Comparison of ENCODE assay signal across 1 cellular context in the genomic region with DNA sequence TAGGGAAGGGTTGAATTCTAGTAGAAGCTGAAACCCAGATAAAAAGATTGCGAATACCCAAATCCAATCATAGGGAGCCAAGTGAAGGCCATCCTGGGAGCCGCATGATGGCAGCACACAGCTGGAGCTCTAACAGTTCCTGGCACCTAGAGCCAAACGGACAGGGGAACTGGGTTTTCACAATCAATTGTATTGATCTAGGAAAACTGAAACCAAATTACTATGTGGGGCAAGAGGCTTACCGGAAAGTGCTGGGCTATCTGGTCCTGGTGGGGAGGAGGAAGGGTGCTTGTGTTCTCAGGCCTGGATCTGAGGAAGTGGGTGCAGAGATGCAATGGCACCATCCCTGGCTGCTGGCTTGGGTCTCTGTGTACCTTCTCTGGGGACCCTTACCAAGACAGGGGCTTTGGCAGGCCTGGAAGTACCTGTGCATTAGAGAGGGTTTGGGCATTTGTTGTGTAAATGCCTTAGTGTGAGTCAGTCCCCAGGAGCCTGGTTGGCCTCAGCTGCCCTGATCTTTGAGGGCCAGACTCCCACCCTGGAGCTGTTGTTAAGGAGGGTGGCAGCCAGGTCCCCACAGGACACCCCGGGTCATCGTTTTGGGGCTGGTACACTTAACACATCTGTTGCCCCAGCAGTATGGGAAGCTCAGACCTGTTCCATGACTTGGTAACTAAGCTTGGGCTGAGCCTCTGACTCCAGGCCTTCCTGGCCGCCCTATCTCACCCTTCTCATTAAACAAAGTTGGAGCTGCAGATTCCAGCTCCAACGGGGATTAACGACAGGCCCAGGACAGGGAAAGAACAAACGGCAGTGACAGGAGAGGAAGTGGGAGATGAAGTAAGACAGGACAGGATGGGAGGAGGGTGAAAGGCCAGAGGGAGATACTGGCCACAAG.
TF ChIP-seq lines count a peak whose summit lies in the region.

No MANE protein-coding gene starts in this region.

TF ChIP-seq in liver, 16 proteins besides CTCF, POLR2A, EP300 and RAD21 (continued from another document):
- TF ChIP-seq GABPA (IDR thresholded peaks at IDR 0.05 in 1 of 2, conservative IDR thresholded peaks at IDR 0.05 in 1 of 2): peak in 1 of 2 donors; percentile 58
- TF ChIP-seq EGR1 (IDR thresholded peaks at IDR 0.05; ENCODE audit: low read depth in 2 of 2): peak; percentile 59 to 67
- TF ChIP-seq, protein P1, sequence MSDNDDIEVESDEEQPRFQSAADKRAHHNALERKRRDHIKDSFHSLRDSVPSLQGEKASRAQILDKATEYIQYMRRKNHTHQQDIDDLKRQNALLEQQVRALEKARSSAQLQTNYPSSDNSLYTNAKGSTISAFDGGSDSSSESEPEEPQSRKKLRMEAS (IDR thresholded peaks at IDR 0.05): peak; percentile 74
- TF ChIP-seq FOXA1 (IDR thresholded peaks at IDR 0.05): peak; percentile 33
- TF ChIP-seq SP1 (IDR thresholded peaks at IDR 0.05): peak; percentile 83
- TF ChIP-seq HNF4A (conservative IDR thresholded peaks at IDR 0.05): peak; percentile 62 to 70
- TF ChIP-seq, protein P2, sequence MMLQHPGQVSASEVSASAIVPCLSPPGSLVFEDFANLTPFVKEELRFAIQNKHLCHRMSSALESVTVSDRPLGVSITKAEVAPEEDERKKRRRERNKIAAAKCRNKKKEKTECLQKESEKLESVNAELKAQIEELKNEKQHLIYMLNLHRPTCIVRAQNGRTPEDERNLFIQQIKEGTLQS (IDR thresholded peaks at IDR 0.05): no peak
